ENCODE assay signal across 26 cellular contexts in the genomic region with DNA sequence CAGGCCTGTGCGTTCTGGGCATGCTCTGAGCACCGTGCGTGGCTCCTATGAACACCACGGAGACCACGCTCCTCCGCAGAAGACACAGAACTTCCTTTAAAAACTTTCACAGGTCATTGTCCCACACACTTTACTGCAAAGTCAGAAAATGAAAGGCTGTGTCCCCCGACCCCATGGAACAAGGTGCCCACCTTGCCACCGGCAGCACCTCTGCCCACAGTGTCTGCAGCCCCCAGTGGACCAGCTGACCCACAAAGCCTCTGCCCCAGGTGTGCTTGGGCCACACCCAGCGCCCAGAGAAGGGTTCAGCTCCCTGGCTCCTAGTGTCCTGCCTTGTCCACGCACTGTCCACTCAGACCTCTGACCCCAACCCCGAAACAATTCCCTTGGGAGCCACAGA.
"Had no signal": no experiment of that assay in that cellular context is flagged by ENCODE, and none has a peak within 500 bp of the region (broad histone marks: within the 10 kb centered on the region; RNA-seq: fewer than 3 reads in every experiment).

No MANE protein-coding gene starts in this region.

- H3K4me3 ChIP-seq: colonic mucosa, left lung, lower lobe of right lung, right lobe of liver, skin epidermis, tibial artery had no signal

- H3K4me1 ChIP-seq: colonic mucosa, right lobe of liver had no signal

- H3K27ac ChIP-seq: colonic mucosa, left lung, lower lobe of right lung, right lobe of liver, skin epidermis, tibial artery had no signal

- H3K27me3 ChIP-seq: colonic mucosa, left lung, right lobe of liver, tibial artery had no signal

- DNase-seq: activated CD4-positive, alpha-beta memory T cell treated with anti-CD3 and anti-CD28 coated beads, Interleukin-2, amount 10 ng/mL, durations not matched to agents 7 days and 5 days; activated CD4-positive, alpha-beta T cell treated with anti-CD3 and anti-CD28 coated beads, Interleukin-2, amount 10 ng/mL, durations not matched to agents 24 days and 14 days; activated CD4-positive, CD25-positive, alpha-beta regulatory T cell treated with anti-CD3 and anti-CD28 coated beads, Interleukin-2, amount 50 U/mL, for 72 hours; activated CD8-positive, alpha-beta memory T cell treated with anti-CD3 and anti-CD28 coated beads, Interleukin-2, amount 10 ng/mL, durations not matched to agents 7 days and 5 days; activated effector memory CD4-positive, alpha-beta T cell treated with Interleukin-2 at 50 U/mL for 16 hours; activated naive CD4-positive, alpha-beta T cell treated with Interleukin-2 at 50 U/mL for 16 hours; anterior cingulate cortex; colonic mucosa; effector CD8-positive, alpha-beta T cell; kidney glomerular epithelial cell; left lung; lower lobe of right lung; mesenchymal stem cell; natural killer cell; right lobe of liver; stimulated activated CD4-positive, alpha-beta T cell treated with anti-CD3 and anti-CD28 coated beads, Interleukin-4, amount 100 ng/mL, for 24 hours; stimulated activated CD8-positive, alpha-beta memory T cell treated with anti-CD3 and anti-CD28 coated beads, Interleukin-4, amount 100 ng/mL, for 48 hours; stimulated activated naive CD8-positive, alpha-beta T cell treated with anti-CD3 and anti-CD28 coated beads, Interleukin-15, amount 100 ng/mL, for 72 hours; substantia nigra; T-helper 17 cell; T1000; tibial artery had no signal

- H3K4me1 Mint-ChIP-seq: activated CD4-positive, alpha-beta memory T cell treated with anti-CD3 and anti-CD28 coated beads, Interleukin-2, amount 10 ng/mL, durations not matched to agents 7 days and 5 days had no signal

- H3K27ac Mint-ChIP-seq: activated CD4-positive, alpha-beta memory T cell treated with anti-CD3 and anti-CD28 coated beads, Interleukin-2, amount 10 ng/mL, durations not matched to agents 7 days and 5 days; activated CD8-positive, alpha-beta memory T cell treated with anti-CD3 and anti-CD28 coated beads, Interleukin-2, amount 10 ng/mL, durations not matched to agents 7 days and 5 days; activated naive CD8-positive, alpha-beta T cell; natural killer cell; stimulated activated memory B cell treated with anti-CD40 and anti-IgM and Interleukin-4, amounts not matched to agents 10 μg/mL and 1 μg/mL and 100 μg/mL, for 72 hours; T-helper 17 cell had no signal

- H3K27me3 Mint-ChIP-seq: activated CD4-positive, alpha-beta memory T cell treated with anti-CD3 and anti-CD28 coated beads, Interleukin-2, amount 10 ng/mL, durations not matched to agents 7 days and 5 days; activated CD4-positive, alpha-beta T cell treated with anti-CD3 and anti-CD28 coated beads, Interleukin-2, amount 10 ng/mL, durations not matched to agents 24 days and 14 days; activated CD8-positive, alpha-beta memory T cell treated with anti-CD3 and anti-CD28 coated beads, Interleukin-2, amount 10 ng/mL, durations not matched to agents 7 days and 5 days; activated naive CD8-positive, alpha-beta T cell; progenitor cell of endocrine pancreas; stimulated activated memory B cell treated with anti-CD40 and anti-IgM and Interleukin-4, amounts not matched to agents 10 μg/mL and 1 μg/mL and 100 μg/mL, for 72 hours; stimulated activated naive CD8-positive, alpha-beta T cell treated with anti-CD3 and anti-CD28 coated beads, Interleukin-15, amount 100 ng/mL, for 72 hours; T-helper 17 cell had no signal

- ATAC-seq: activated CD8-positive, alpha-beta memory T cell treated with anti-CD3 and anti-CD28 coated beads, Interleukin-2, amount 10 ng/mL, durations not matched to agents 7 days and 5 days; left lung; lower lobe of right lung; natural killer cell; right lobe of liver; stimulated activated memory B cell treated with anti-CD40 and anti-IgM and Interleukin-4, amounts not matched to agents 10 μg/mL and 1 μg/mL and 100 μg/mL, for 72 hours; stimulated activated naive CD8-positive, alpha-beta T cell treated with anti-CD3 and anti-CD28 coated beads, Interleukin-15, amount 100 ng/mL, for 72 hours; T-helper 17 cell had no signal

- H3K9me3 ChIP-seq: colonic mucosa, left lung, lower lobe of right lung, right lobe of liver, tibial artery had no signal

- H3K4me3 Mint-ChIP-seq: activated CD4-positive, alpha-beta memory T cell treated with anti-CD3 and anti-CD28 coated beads, Interleukin-2, amount 10 ng/mL, durations not matched to agents 7 days and 5 days; activated CD4-positive, alpha-beta T cell treated with anti-CD3 and anti-CD28 coated beads, Interleukin-2, amount 10 ng/mL, durations not matched to agents 24 days and 14 days; activated CD8-positive, alpha-beta memory T cell treated with anti-CD3 and anti-CD28 coated beads, Interleukin-2, amount 10 ng/mL, durations not matched to agents 7 days and 5 days; activated naive CD8-positive, alpha-beta T cell; natural killer cell; stimulated activated memory B cell treated with anti-CD40 and anti-IgM and Interleukin-4, amounts not matched to agents 10 μg/mL and 1 μg/mL and 100 μg/mL, for 72 hours; stimulated activated naive CD8-positive, alpha-beta T cell treated with anti-CD3 and anti-CD28 coated beads, Interleukin-15, amount 100 ng/mL, for 72 hours; T-helper 17 cell had no signal

- H3K36me3 Mint-ChIP-seq: natural killer cell had no signal

- H3K36me3 ChIP-seq: colonic mucosa, left lung, right lobe of liver had no signal

- H3K9me3 Mint-ChIP-seq: activated CD4-positive, alpha-beta memory T cell treated with anti-CD3 and anti-CD28 coated beads, Interleukin-2, amount 10 ng/mL, durations not matched to agents 7 days and 5 days; activated CD4-positive, alpha-beta T cell treated with anti-CD3 and anti-CD28 coated beads, Interleukin-2, amount 10 ng/mL, durations not matched to agents 24 days and 14 days; natural killer cell; stimulated activated memory B cell treated with anti-CD40 and anti-IgM and Interleukin-4, amounts not matched to agents 10 μg/mL and 1 μg/mL and 100 μg/mL, for 72 hours; stimulated activated naive CD8-positive, alpha-beta T cell treated with anti-CD3 and anti-CD28 coated beads, Interleukin-15, amount 100 ng/mL, for 72 hours had no signal
